In the genomic region with DNA sequence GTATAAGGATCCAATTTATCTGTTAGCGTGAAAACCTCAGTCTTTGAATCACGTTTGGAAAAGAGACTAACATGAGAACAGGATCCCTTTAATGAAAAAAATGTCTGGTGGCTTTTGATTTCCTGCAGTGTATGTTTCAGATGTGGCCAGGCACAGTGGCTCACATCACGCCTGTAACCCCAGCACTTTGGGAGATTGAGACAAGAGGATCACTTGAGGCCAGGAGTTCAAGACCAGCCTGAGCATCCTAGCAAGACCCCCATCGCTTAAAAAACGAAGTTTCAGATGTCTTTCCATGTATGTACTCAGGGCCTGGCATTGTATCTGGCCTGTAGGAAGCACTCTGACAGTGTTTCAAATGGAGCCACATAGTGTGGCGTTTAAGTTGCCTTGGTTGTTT, we compare ENCODE assay signal across 9 cellular contexts.
DNase-seq lines count a peak whose midpoint lies in the region; ATAC-seq and TF ChIP-seq lines count a peak whose summit lies in the region.
"Had no signal": no experiment of that assay in that cellular context is flagged by ENCODE, and none has a peak within 500 bp of the region (broad histone marks: within the 10 kb centered on the region; RNA-seq: fewer than 3 reads in every experiment).

No MANE protein-coding gene starts in this region.

- no peaks in the 10 kb centered on the region for H3K27me3 ChIP-seq in OCI-LY1 (ENCODE audit: insufficient read depth, low read length)
- H3K27me3 ChIP-seq in fibroblast of lung (ENCODE audit: control insufficient read depth, insufficient read depth, low read length): no peaks in the 10 kb centered on the region
- no peaks in the 10 kb centered on the region for H3K27me3 ChIP-seq in thymus (ENCODE audit: control insufficient read depth, insufficient read depth)

- H3K9me2 ChIP-seq in OCI-LY1 (ENCODE audit: low read depth, low read length): no peaks in the 10 kb centered on the region

- H3K4me2 ChIP-seq in OCI-LY1 (ENCODE audit: low read length) (no peak overlapping the region), fibroblast of lung (ENCODE audit: extremely low read depth, insufficient read depth, low read length) (peak overlapping the region; percentile 10)

- H3K9ac ChIP-seq in OCI-LY1 (ENCODE audit: low read length) (no peak overlapping the region), fibroblast of lung (ENCODE audit: insufficient read depth, low read length) (no peak overlapping the region)

- H3K9me3 ChIP-seq in OCI-LY1 (ENCODE audit: low read length): no peaks in the 10 kb centered on the region
- H3K9me3 ChIP-seq in fibroblast of lung (ENCODE audit: control insufficient read depth, insufficient read depth, low read depth, low read length): no peaks in the 10 kb centered on the region
- H3K9me3 ChIP-seq in thymus (ENCODE audit: control insufficient read depth): no peaks in the 10 kb centered on the region

- H3K27ac ChIP-seq in OCI-LY1 (ENCODE audit: low read depth, low read length, poor library complexity, severe bottlenecking): peak overlapping the region; percentile 13
- peak overlapping the region; percentile 57 for H3K27ac ChIP-seq in fibroblast of lung (ENCODE audit: insufficient read depth, low read length)
- peak overlapping the region; percentile 76 for H3K27ac ChIP-seq in thymus (ENCODE audit: low read depth)

- H3K4me3 ChIP-seq in OCI-LY1 (ENCODE audit: low read depth, low read length, poor library complexity, severe bottlenecking): no peak overlapping the region
- no peak overlapping the region for H3K4me3 ChIP-seq in fibroblast of lung (replicated peaks in 1 of 4; ENCODE audit: control extremely low read depth in 1 of 4, insufficient read depth in 1 of 4, low read depth in 3 of 4, low read length in 4 of 4)
- H3K4me3 ChIP-seq in thymus (ENCODE audit: low read length): no peak overlapping the region
- H3K4me3 ChIP-seq: K562 had no signal

- no peak for ATAC-seq in esophagus mucosa
- ATAC-seq: K562 had no signal

- H3K79me2 ChIP-seq in OCI-LY1 (ENCODE audit: insufficient read depth, low read length): peaks cover 14% of the 10 kb centered on the region; the same call in 1 of the 2 replicates
- H3K79me2 ChIP-seq in fibroblast of lung (ENCODE audit: control insufficient read depth, insufficient read depth, low read length): peaks cover 45% of the 10 kb centered on the region

- peaks cover 23% of the 10 kb centered on the region; the same call in 1 of the 2 replicates for H3K36me3 ChIP-seq in OCI-LY1 (ENCODE audit: insufficient read depth, low read length)
- H3K36me3 ChIP-seq in fibroblast of lung (ENCODE audit: control insufficient read depth, insufficient read depth, low read length): no peaks in the 10 kb centered on the region
- H3K36me3 ChIP-seq in thymus (ENCODE audit: control insufficient read depth, insufficient read depth): no peaks in the 10 kb centered on the region

- TF ChIP-seq CTCF in OCI-LY1 (IDR thresholded peaks at IDR 0.05; ENCODE audit: low read length) (no peak), fibroblast of lung (conservative IDR thresholded peaks at IDR 0.05 in 1 of 2, IDR thresholded peaks at IDR 0.05 in 1 of 2; ENCODE audit: low read depth in 1 of 2, low read length in 2 of 2) (no peak)

- in situ Hi-C loops in ACHN (cut with HindIII; ENCODE audit: low pct_ligation_motif_present, low pct_unique_long_range_greater_than_20kb, low sequenced_read_pairs): no loop called here

- H2AFZ ChIP-seq in OCI-LY1 (ENCODE audit: low read length) (no peak overlapping the region), fibroblast of lung (ENCODE audit: low read length) (no peak overlapping the region)

- H3F3A ChIP-seq in OCI-LY1 (ENCODE audit: insufficient read depth, low read length): no peaks in the 10 kb centered on the region

- no peaks in the 10 kb centered on the region for H4K20me1 ChIP-seq in OCI-LY1 (ENCODE audit: insufficient read depth, low read length)
- H4K20me1 ChIP-seq in fibroblast of lung (ENCODE audit: control insufficient read depth, extremely low read depth, insufficient read depth, low read length): no peaks in the 10 kb centered on the region

- DNase-seq in activated effector memory CD4-positive, alpha-beta T cell treated with anti-CD3 and anti-CD28 coated beads, Interleukin-2, amount 50 U/mL, for 16 hours: peak; percentile 68
- DNase-seq in activated effector memory CD4-positive, alpha-beta T cell treated with Interleukin-2 at 50 U/mL for 16 hours: no peak
- no peak for DNase-seq in fibroblast of lung (ENCODE audit: low read depth in 2 of 2)
- no peak for DNase-seq in COLO668 (lab: John Stamatoyannopoulos, UW; ENCODE audit: unreplicated experiment)
- DNase-seq in ACHN: no peak

- 36% methylated on average over 6 of the region's 6 CpGs for WGBS in thymus

- H3K4me1 ChIP-seq in OCI-LY1 (ENCODE audit: insufficient read depth, low read length, severe bottlenecking) (peaks cover 4% of the 10 kb centered on the region), fibroblast of lung (ENCODE audit: control insufficient read depth, extremely low read depth, insufficient read depth, low read length) (peaks cover 22% of the 10 kb centered on the region), thymus (ENCODE audit: control insufficient read depth, insufficient read depth, low read length) (peaks cover 41% of the 10 kb centered on the region)

Comparison
In these comparisons a context has a peak if more than half of its experiments do, and no peak if none do; other contexts are left out.
1. H3K27ac ChIP-seq: peak in every context shown above with its lines; median percentile 76 in thymus; 57 in fibroblast of lung; 13 in OCI-LY1.